ENCODE assay signal across 1 cellular context in genomic region chr16:7363397-7364053, GRCh38.
TF ChIP-seq lines count a peak whose summit lies in the region.

No MANE protein-coding gene starts in this region.

TF ChIP-seq in GM23338, 12 proteins besides CTCF, POLR2A, EP300 and RAD21 (continued from another document):
- no peak for TF ChIP-seq ZNF462 (CRISPR knock-in tag; IDR thresholded peaks at IDR 0.05)
- no peak for TF ChIP-seq EZH2 (IDR thresholded peaks at IDR 0.05; ENCODE audit: low read depth, unreplicated experiment)
- TF ChIP-seq CREB1 (CRISPR knock-in tag; IDR thresholded peaks at IDR 0.05; ENCODE audit: low read depth), result no peak
- TF ChIP-seq ZNF114 (CRISPR knock-in tag; IDR thresholded peaks at IDR 0.05), result no peak
- TF ChIP-seq POLR2AphosphoS5 (IDR thresholded peaks at IDR 0.05; ENCODE audit: low read depth), result no peak
